23 cellular contexts compared by ENCODE assay signal in genomic region chr9:85249313-85249621, GRCh38.
DNase-seq lines count a peak whose midpoint lies in the region; ATAC-seq, FAIRE-seq and TF ChIP-seq lines count a peak whose summit lies in the region.
"Had no signal": no experiment of that assay in that cellular context is flagged by ENCODE, and none has a peak within 500 bp of the region (broad histone marks: within the 10 kb centered on the region; RNA-seq: fewer than 3 reads in every experiment).

No MANE protein-coding gene starts in this region.

- no peak overlapping the region for H2AK5ac ChIP-seq in mesenchymal stem cell (ENCODE audit: low read length, severe bottlenecking)
- peak overlapping the region; percentile 51 for H2AK5ac ChIP-seq in trophoblast cell (ENCODE audit: low read length)

- 98% methylated on average over 5 of the region's 5 CpGs for WGBS in mesenchymal stem cell
- no CpG with 5 or more reads among the region's 5 CpGs for WGBS in trophoblast cell (ENCODE audit: extremely low coverage, insufficient coverage, insufficient read length)
- 92 to 97% methylated on average over 5 of the region's 5 CpGs for WGBS in lower leg skin, 2 donors

- H4K91ac ChIP-seq in mesenchymal stem cell (ENCODE audit: low read length) (no peak overlapping the region), trophoblast cell (ENCODE audit: low read depth, low read length) (peak overlapping the region; percentile 77)

- H3K36me3 Mint-ChIP-seq in astrocyte (ENCODE audit: low read depth, unreplicated experiment) = no peaks in the 10 kb centered on the region
- no peaks in the 10 kb centered on the region for H3K36me3 Mint-ChIP-seq in stimulated activated naive B cell treated with anti-CD40 and anti-IgM and Interleukin-4, amounts not matched to agents 10 μg/mL and 1 μg/mL and 100 μg/mL, for 72 hours
- H3K36me3 Mint-ChIP-seq: CD4-positive, CD25-positive, alpha-beta regulatory T cell; CD8-positive, alpha-beta memory T cell; IgD-negative memory B cell had no signal

- no peaks in the 10 kb centered on the region for H3K79me1 ChIP-seq in mesenchymal stem cell (replicated peaks; ENCODE audit: low read length, poor library complexity, severe bottlenecking)
- peaks cover 12% of the 10 kb centered on the region for H3K79me1 ChIP-seq in trophoblast cell (ENCODE audit: low read length)

- no peaks in the 10 kb centered on the region for H4K20me1 ChIP-seq in astrocyte (ENCODE audit: insufficient read depth, low read length)
- H4K20me1 ChIP-seq: BLaER1 treated with 17β-estradiol and CSF1 and Interleukin-3, amounts not matched to agents 10 nM and 100 nM had no signal

- H3K23ac ChIP-seq in mesenchymal stem cell (ENCODE audit: low read length in 2 of 2) (no peak overlapping the region), trophoblast cell (ENCODE audit: low read length) (no peak overlapping the region)

- H3K4me1 ChIP-seq in HUES48 (ENCODE audit: control insufficient read depth, insufficient read depth, low read length) = no peaks in the 10 kb centered on the region
- H3K4me1 ChIP-seq in astrocyte (ENCODE audit: insufficient read depth, low read length) = peaks cover 11% of the 10 kb centered on the region
- H3K4me1 ChIP-seq in mesenchymal stem cell (ENCODE audit: control insufficient read depth, insufficient read depth, low read depth, low read length) = peaks cover 6% of the 10 kb centered on the region
- peaks cover 11 to 14% of the 10 kb centered on the region in 2 experiments for H3K4me1 ChIP-seq in trophoblast cell (ENCODE audit: control insufficient read depth in 1 of 2, insufficient read depth in 2 of 2, low read length in 2 of 2)
- H3K4me1 ChIP-seq: BLaER1 treated with 17β-estradiol and CSF1 and Interleukin-3, amounts not matched to agents 10 nM and 100 nM had no signal

- intact Hi-C loops in lower leg skin (cut with DNase I; ENCODE audit: low total_unique reads) = no loop called here

- H3K4me3 ChIP-seq in HUES48 (ENCODE audit: low read depth, low read length) (no peak overlapping the region), astrocyte (ENCODE audit: insufficient read depth, low read depth, low read length) (no peak overlapping the region), mesenchymal stem cell (ENCODE audit: insufficient read depth in 1 of 2, low read depth in 1 of 2, low read length in 2 of 2) (no peak overlapping the region), trophoblast cell (ENCODE audit: low read depth, low read length) (peak overlapping the region; percentile 3), lower leg skin (ENCODE audit: low read depth, poor library complexity, severe bottlenecking) (no peak overlapping the region)
- H3K4me3 ChIP-seq: BLaER1 treated with 17β-estradiol and CSF1 and Interleukin-3, amounts not matched to agents 10 nM and 100 nM; GM12878 had no signal

- H2BK12ac ChIP-seq in mesenchymal stem cell (ENCODE audit: low read length in 2 of 2) = peak overlapping the region; percentile 70 to 91
- peak overlapping the region; percentile 76 for H2BK12ac ChIP-seq in trophoblast cell (ENCODE audit: low read length)

- no peaks in the 10 kb centered on the region for H3K79me2 ChIP-seq in astrocyte (ENCODE audit: insufficient read depth, low read length)
- no peaks in the 10 kb centered on the region for H3K79me2 ChIP-seq in trophoblast cell (ENCODE audit: control insufficient read depth, insufficient read depth, low read length, poor library complexity)

- H3K4ac ChIP-seq in mesenchymal stem cell (ENCODE audit: low read depth in 1 of 2, low read length in 2 of 2) (no peak overlapping the region), trophoblast cell (ENCODE audit: low read depth, low read length) (no peak overlapping the region)

- DNase-seq in astrocyte (ENCODE audit: low read depth) = no peak
- DNase-seq in mesenchymal stem cell = no peak
- DNase-seq in trophoblast cell = no peak
- DNase-seq in lower leg skin (ENCODE audit: low spot score in 2 of 2) = no peak
- DNase-seq in NCI-H1436 (lab: John Stamatoyannopoulos, UW) = no peak
- DNase-seq in H54 (ENCODE audit: insufficient read length, low spot score) = no peak
- no peak for DNase-seq in stimulated activated naive B cell treated with anti-CD40 and anti-IgM and Interleukin-4, amounts not matched to agents 10 μg/mL and 1 μg/mL and 100 μg/mL, for 72 hours
- DNase-seq: CD4-positive, CD25-positive, alpha-beta regulatory T cell; CD8-positive, alpha-beta memory T cell; COR-L47; DMS 273 treated with DMSO at 0.1 percent for 48 hours; DMS53; DND-41; EL; HCEC 1CT had no signal

- no peak overlapping the region for H2BK5ac ChIP-seq in mesenchymal stem cell (ENCODE audit: low read depth, low read length, poor library complexity, severe bottlenecking)
- peak overlapping the region; percentile 45 for H2BK5ac ChIP-seq in trophoblast cell (ENCODE audit: low read depth, low read length, poor library complexity)

- H3K27ac ChIP-seq in HUES48 (ENCODE audit: low read depth, low read length) (peak overlapping the region; percentile 11), astrocyte (ENCODE audit: low read depth, low read length) (no peak overlapping the region), mesenchymal stem cell (ENCODE audit: low read length, poor library complexity, severe bottlenecking) (no peak overlapping the region), trophoblast cell (ENCODE audit: low read depth, low read length) (peak overlapping the region; percentile 63)
- H3K27ac ChIP-seq: BLaER1 treated with 17β-estradiol and CSF1 and Interleukin-3, amounts not matched to agents 10 nM and 100 nM had no signal

- no peak for FAIRE-seq in astrocyte (lab: Jason Lieb, UNC)
- no peak for FAIRE-seq in H54 (lab: Jason Lieb, UNC)
- FAIRE-seq: GM12878, GM19239, HepG2, HTR-8/SVneo had no signal

- H4K8ac ChIP-seq in mesenchymal stem cell (ENCODE audit: low read length) (no peak overlapping the region), trophoblast cell (ENCODE audit: low read depth, low read length) (peak overlapping the region; percentile 43)

- no peaks in the 10 kb centered on the region for H3K27me3 Mint-ChIP-seq in astrocyte (ENCODE audit: low read depth, unreplicated experiment)
- H3K27me3 Mint-ChIP-seq in stimulated activated naive B cell treated with anti-CD40 and anti-IgM and Interleukin-4, amounts not matched to agents 10 μg/mL and 1 μg/mL and 100 μg/mL, for 72 hours = no peaks in the 10 kb centered on the region
- H3K27me3 Mint-ChIP-seq: B cell; CD4-positive, CD25-positive, alpha-beta regulatory T cell; IgD-negative memory B cell had no signal

- no peak overlapping the region for H2BK15ac ChIP-seq in mesenchymal stem cell (ENCODE audit: low read depth, poor library complexity, severe bottlenecking)

- H2AFZ ChIP-seq in astrocyte (ENCODE audit: low read depth, low read length) = no peak overlapping the region
- H2AFZ ChIP-seq in mesenchymal stem cell (ENCODE audit: low read depth, low read length) = no peak overlapping the region
- peak overlapping the region; percentile 5 for H2AFZ ChIP-seq in trophoblast cell (ENCODE audit: insufficient read depth, low read length, poor library complexity)

- no peaks in the 10 kb centered on the region for H3K9me3 ChIP-seq in HUES48 (ENCODE audit: control insufficient read depth, insufficient read depth, low read length)
- H3K9me3 ChIP-seq in astrocyte (ENCODE audit: insufficient read depth, low read depth, low read length) = no peaks in the 10 kb centered on the region
- no peaks in the 10 kb centered on the region for H3K9me3 ChIP-seq in mesenchymal stem cell (ENCODE audit: control insufficient read depth, low read length)
- peaks cover 2% of the 10 kb centered on the region for H3K9me3 ChIP-seq in trophoblast cell (ENCODE audit: insufficient read depth, low read depth, low read length)

- no peak overlapping the region for H3K9ac ChIP-seq in HUES48 (ENCODE audit: low read depth, low read length)
- no peak overlapping the region for H3K9ac ChIP-seq in astrocyte (ENCODE audit: low read length)
- H3K9ac ChIP-seq in mesenchymal stem cell (ENCODE audit: low read length) = no peak overlapping the region
- H3K9ac ChIP-seq in trophoblast cell (ENCODE audit: low read length) = no peak overlapping the region
- H3K9ac ChIP-seq: BLaER1 treated with 17β-estradiol and CSF1 and Interleukin-3, amounts not matched to agents 10 nM and 100 nM had no signal

- H3K27me3 ChIP-seq in HUES48 (ENCODE audit: control insufficient read depth, insufficient read depth, low read length) (no peaks in the 10 kb centered on the region), astrocyte (ENCODE audit: insufficient read depth, low read length) (no peaks in the 10 kb centered on the region), mesenchymal stem cell (ENCODE audit: control insufficient read depth in 1 of 2, insufficient read depth in 1 of 2, low read length in 2 of 2) (peaks cover 0 to 15% of the 10 kb centered on the region in 2 experiments), trophoblast cell (ENCODE audit: insufficient read depth, low read length) (no peaks in the 10 kb centered on the region)
- H3K27me3 ChIP-seq: BLaER1 treated with 17β-estradiol and CSF1 and Interleukin-3, amounts not matched to agents 10 nM and 100 nM had no signal

- no peak for TF ChIP-seq POLR2A in lower leg skin (IDR thresholded peaks at IDR 0.05)
- no peak for TF ChIP-seq POLR2A in H54 (IDR thresholded peaks at IDR 0.05; ENCODE audit: low read depth, low read length)

- H2BK120ac ChIP-seq in mesenchymal stem cell (ENCODE audit: low read depth, low read length) (peak overlapping the region; percentile 29), trophoblast cell (ENCODE audit: insufficient read depth, low read length, poor library complexity) (peak overlapping the region; percentile 23)

- H4K12ac ChIP-seq in trophoblast cell (ENCODE audit: low read depth, low read length) = no peak overlapping the region

- TF ChIP-seq CTCF in astrocyte (IDR thresholded peaks at IDR 0.05; ENCODE audit: insufficient read depth, low read depth, low read length) (no peak), lower leg skin (IDR thresholded peaks at IDR 0.05) (no peak)

- no peak for ATAC-seq in stimulated activated naive B cell treated with anti-CD40 and anti-IgM and Interleukin-4, amounts not matched to agents 10 μg/mL and 1 μg/mL and 100 μg/mL, for 72 hours (replicated peaks)
- ATAC-seq: GM12878, HepG2 had no signal

- no peak overlapping the region for H3K4me3 Mint-ChIP-seq in astrocyte (ENCODE audit: unreplicated experiment)
- no peak overlapping the region for H3K4me3 Mint-ChIP-seq in stimulated activated naive B cell treated with anti-CD40 and anti-IgM and Interleukin-4, amounts not matched to agents 10 μg/mL and 1 μg/mL and 100 μg/mL, for 72 hours
- H3K4me3 Mint-ChIP-seq: B cell; CD4-positive, CD25-positive, alpha-beta regulatory T cell; CD8-positive, alpha-beta memory T cell; IgD-negative memory B cell had no signal

- H3K9me3 Mint-ChIP-seq in astrocyte (ENCODE audit: unreplicated experiment) = no peaks in the 10 kb centered on the region
- H3K9me3 Mint-ChIP-seq in stimulated activated naive B cell treated with anti-CD40 and anti-IgM and Interleukin-4, amounts not matched to agents 10 μg/mL and 1 μg/mL and 100 μg/mL, for 72 hours = peaks cover 0 to 3% of the 10 kb centered on the region in 2 donors

- peak overlapping the region; percentile 23 to 35 for H3K18ac ChIP-seq in mesenchymal stem cell (ENCODE audit: low read depth in 1 of 2, low read length in 2 of 2)
- H3K18ac ChIP-seq in trophoblast cell (ENCODE audit: low read length) = peak overlapping the region; percentile 19

- H3K4me2 ChIP-seq in astrocyte (ENCODE audit: low read length) = peak overlapping the region; percentile 39
- no peak overlapping the region for H3K4me2 ChIP-seq in mesenchymal stem cell (ENCODE audit: low read length, poor library complexity, severe bottlenecking)
- no peak overlapping the region for H3K4me2 ChIP-seq in trophoblast cell (ENCODE audit: low read length)
- H3K4me2 ChIP-seq: BLaER1 treated with 17β-estradiol and CSF1 and Interleukin-3, amounts not matched to agents 10 nM and 100 nM had no signal

- H3K14ac ChIP-seq in mesenchymal stem cell (ENCODE audit: low read length in 2 of 2) (peak overlapping the region in 1 of 2 experiments; percentile 38), trophoblast cell (ENCODE audit: low read length) (peak overlapping the region; percentile 27)

- peak overlapping the region; percentile 100 for H3K27ac Mint-ChIP-seq in astrocyte (ENCODE audit: unreplicated experiment)
- H3K27ac Mint-ChIP-seq in stimulated activated naive B cell treated with anti-CD40 and anti-IgM and Interleukin-4, amounts not matched to agents 10 μg/mL and 1 μg/mL and 100 μg/mL, for 72 hours = no peak overlapping the region
- H3K27ac Mint-ChIP-seq: B cell; CD4-positive, CD25-positive, alpha-beta regulatory T cell; CD8-positive, alpha-beta memory T cell; IgD-negative memory B cell had no signal

- H3K36me3 ChIP-seq in HUES48 (ENCODE audit: control insufficient read depth, insufficient read depth, low read length) (no peaks in the 10 kb centered on the region), astrocyte (ENCODE audit: insufficient read depth, low read length) (no peaks in the 10 kb centered on the region), mesenchymal stem cell (ENCODE audit: control insufficient read depth in 1 of 2, insufficient read depth in 2 of 2, low read depth in 1 of 2, low read length in 2 of 2) (no peaks in the 10 kb centered on the region), trophoblast cell (ENCODE audit: control insufficient read depth in 1 of 2, insufficient read depth in 2 of 2, low read length in 2 of 2) (no peaks in the 10 kb centered on the region)
- H3K36me3 ChIP-seq: BLaER1 treated with 17β-estradiol and CSF1 and Interleukin-3, amounts not matched to agents 10 nM and 100 nM had no signal

- H3K4me1 Mint-ChIP-seq in astrocyte (ENCODE audit: low read depth, unreplicated experiment) = peaks cover 22% of the 10 kb centered on the region
- H3K4me1 Mint-ChIP-seq in stimulated activated naive B cell treated with anti-CD40 and anti-IgM and Interleukin-4, amounts not matched to agents 10 μg/mL and 1 μg/mL and 100 μg/mL, for 72 hours = no peaks in the 10 kb centered on the region
- H3K4me1 Mint-ChIP-seq: B cell; CD4-positive, CD25-positive, alpha-beta regulatory T cell; CD8-positive, alpha-beta memory T cell; IgD-negative memory B cell had no signal

Comparison
In these comparisons a context has a peak if more than half of its experiments do, and no peak if none do; other contexts are left out.
1. H3K27ac ChIP-seq: peak in HUES48 (single experiment) and trophoblast cell (single experiment); none in astrocyte (single experiment) and mesenchymal stem cell (single experiment).